ENCODE assay signal across 1 cellular context in the genomic region with DNA sequence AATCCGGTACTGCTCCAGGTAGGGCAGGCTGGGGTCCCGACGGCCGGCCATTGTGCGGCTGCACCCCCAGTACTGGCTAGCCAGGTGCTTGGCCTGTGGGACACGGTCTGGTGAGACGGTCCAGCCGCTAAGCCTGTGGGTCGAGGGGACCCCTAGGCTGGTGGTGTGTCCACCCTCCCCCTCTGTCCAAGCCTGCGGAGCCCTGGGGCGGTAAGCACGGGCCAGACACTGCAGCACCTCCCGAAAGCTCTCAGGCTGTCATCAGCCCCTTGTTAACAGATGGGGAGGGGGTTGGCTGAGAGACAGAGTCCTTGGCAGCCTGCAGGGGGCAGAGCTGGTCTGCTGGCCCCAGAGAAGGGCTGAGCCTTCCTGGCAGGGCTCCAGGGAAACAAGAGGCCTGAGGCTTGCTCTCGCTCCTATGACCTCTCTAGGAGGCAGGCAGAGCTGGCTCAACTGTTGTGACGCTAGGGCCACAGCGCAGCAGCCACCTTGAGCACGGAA.
TF ChIP-seq lines count a peak whose summit lies in the region.

No MANE protein-coding gene starts in this region.

TF ChIP-seq in GM23338, 12 proteins besides CTCF, POLR2A, EP300 and RAD21 (continued from another document):
- TF ChIP-seq EZH2phosphoT487 (IDR thresholded peaks at IDR 0.05; ENCODE audit: unreplicated experiment) (no peak), POLR2AphosphoS5 (IDR thresholded peaks at IDR 0.05; ENCODE audit: low read depth) (no peak), ZNF114 (CRISPR knock-in tag; IDR thresholded peaks at IDR 0.05) (no peak), EZH2 (IDR thresholded peaks at IDR 0.05; ENCODE audit: low read depth, unreplicated experiment) (no peak), NANOG (IDR thresholded peaks at IDR 0.05; ENCODE audit: borderline replicate concordance) (no peak)
- TF ChIP-seq, protein P1, sequence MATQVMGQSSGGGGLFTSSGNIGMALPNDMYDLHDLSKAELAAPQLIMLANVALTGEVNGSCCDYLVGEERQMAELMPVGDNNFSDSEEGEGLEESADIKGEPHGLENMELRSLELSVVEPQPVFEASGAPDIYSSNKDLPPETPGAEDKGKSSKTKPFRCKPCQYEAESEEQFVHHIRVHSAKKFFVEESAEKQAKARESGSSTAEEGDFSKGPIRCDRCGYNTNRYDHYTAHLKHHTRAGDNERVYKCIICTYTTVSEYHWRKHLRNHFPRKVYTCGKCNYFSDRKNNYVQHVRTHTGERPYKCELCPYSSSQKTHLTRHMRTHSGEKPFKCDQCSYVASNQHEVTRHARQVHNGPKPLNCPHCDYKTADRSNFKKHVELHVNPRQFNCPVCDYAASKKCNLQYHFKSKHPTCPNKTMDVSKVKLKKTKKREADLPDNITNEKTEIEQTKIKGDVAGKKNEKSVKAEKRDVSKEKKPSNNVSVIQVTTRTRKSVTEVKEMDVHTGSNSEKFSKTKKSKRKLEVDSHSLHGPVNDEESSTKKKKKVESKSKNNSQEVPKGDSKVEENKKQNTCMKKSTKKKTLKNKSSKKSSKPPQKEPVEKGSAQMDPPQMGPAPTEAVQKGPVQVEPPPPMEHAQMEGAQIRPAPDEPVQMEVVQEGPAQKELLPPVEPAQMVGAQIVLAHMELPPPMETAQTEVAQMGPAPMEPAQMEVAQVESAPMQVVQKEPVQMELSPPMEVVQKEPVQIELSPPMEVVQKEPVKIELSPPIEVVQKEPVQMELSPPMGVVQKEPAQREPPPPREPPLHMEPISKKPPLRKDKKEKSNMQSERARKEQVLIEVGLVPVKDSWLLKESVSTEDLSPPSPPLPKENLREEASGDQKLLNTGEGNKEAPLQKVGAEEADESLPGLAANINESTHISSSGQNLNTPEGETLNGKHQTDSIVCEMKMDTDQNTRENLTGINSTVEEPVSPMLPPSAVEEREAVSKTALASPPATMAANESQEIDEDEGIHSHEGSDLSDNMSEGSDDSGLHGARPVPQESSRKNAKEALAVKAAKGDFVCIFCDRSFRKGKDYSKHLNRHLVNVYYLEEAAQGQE (IDR thresholded peaks at IDR 0.05; ENCODE audit: unreplicated experiment), result no peak
- TF ChIP-seq, protein P2, sequence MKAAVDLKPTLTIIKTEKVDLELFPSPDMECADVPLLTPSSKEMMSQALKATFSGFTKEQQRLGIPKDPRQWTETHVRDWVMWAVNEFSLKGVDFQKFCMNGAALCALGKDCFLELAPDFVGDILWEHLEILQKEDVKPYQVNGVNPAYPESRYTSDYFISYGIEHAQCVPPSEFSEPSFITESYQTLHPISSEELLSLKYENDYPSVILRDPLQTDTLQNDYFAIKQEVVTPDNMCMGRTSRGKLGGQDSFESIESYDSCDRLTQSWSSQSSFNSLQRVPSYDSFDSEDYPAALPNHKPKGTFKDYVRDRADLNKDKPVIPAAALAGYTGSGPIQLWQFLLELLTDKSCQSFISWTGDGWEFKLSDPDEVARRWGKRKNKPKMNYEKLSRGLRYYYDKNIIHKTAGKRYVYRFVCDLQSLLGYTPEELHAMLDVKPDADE (IDR thresholded peaks at IDR 0.05), result no peak
